Comparison of ENCODE assay signal across 13 cellular contexts in genomic region chr11:72723508-72723907, GRCh38. TPM values are rescaled to one million over a fixed set of nuclear protein-coding genes. Genes with fewer than 3 reads are reported as not detected.
DNase-seq lines count a peak whose midpoint lies in the region; ATAC-seq, FAIRE-seq and TF ChIP-seq lines count a peak whose summit lies in the region.
"Had no signal": no experiment of that assay in that cellular context is flagged by ENCODE, and none has a peak within 500 bp of the region (broad histone marks: within the 10 kb centered on the region; RNA-seq: fewer than 3 reads in every experiment).

No MANE protein-coding gene starts in this region.

- no peak for TF ChIP-seq EP300 in H1 (IDR thresholded peaks at IDR 0.05; ENCODE audit: borderline replicate concordance in 1 of 2, low read depth in 2 of 2, low read length in 2 of 2)

- TF ChIP-seq POLR2A in H1 (IDR thresholded peaks at IDR 0.05; ENCODE audit: control extremely low read depth in 1 of 2, low read depth in 2 of 2, low read length in 2 of 2) = no peak

- no peak overlapping the region for H2AK5ac ChIP-seq in H1 (ENCODE audit: low read depth, low read length)

- TF ChIP-seq CTCF in H1 (IDR thresholded peaks at IDR 0.05; ENCODE audit: control extremely low read depth in 1 of 3, insufficient read depth in 1 of 3, low read depth in 1 of 3, low read length in 3 of 3) (no peak), osteoblast (IDR thresholded peaks at IDR 0.05; ENCODE audit: extremely low read depth, low read depth, low read length) (no peak), omental fat pad (IDR thresholded peaks at IDR 0.05) (no peak)

- H3K4me2 ChIP-seq in H1 (ENCODE audit: insufficient read depth in 1 of 2, low read depth in 2 of 2, low read length in 2 of 2) = no peak overlapping the region
- no peak overlapping the region for H3K4me2 ChIP-seq in osteoblast (ENCODE audit: insufficient read depth, low read length)

- no peak overlapping the region for H3K4ac ChIP-seq in H1 (replicated peaks; ENCODE audit: insufficient read length, low read depth, low read length)

- H3K27me3 Mint-ChIP-seq in CD4-positive, alpha-beta memory T cell = peaks cover 0 to 1% of the 10 kb centered on the region in 2 donors

- H2BK12ac ChIP-seq in H1 (ENCODE audit: low read depth, low read length) = 0 out of 2 replicates have a peak overlapping the region, but pooled peaks have one; percentile 64

- H3K14ac ChIP-seq in H1 (ENCODE audit: insufficient read length) = no peak overlapping the region

- H3K56ac ChIP-seq in H1 (replicated peaks; ENCODE audit: insufficient read length, low read depth, low read length) = no peak overlapping the region

- 0 out of 2 replicates have a peak overlapping the region, but pooled peaks have one; percentile 2 for H2BK5ac ChIP-seq in H1 (ENCODE audit: low read depth, low read length)

- H2BK120ac ChIP-seq in H1 (replicated peaks; ENCODE audit: low read depth, low read length) = no peak overlapping the region

- DNase-seq in CD4-positive, alpha-beta memory T cell = no peak
- DNase-seq in LHCN-M2 (ENCODE audit: low read depth) = peak; percentile 60
- no peak for DNase-seq in H1 (ENCODE audit: low read depth in 1 of 2, low spot score in 2 of 2)
- DNase-seq in osteoblast (ENCODE audit: insufficient read length, low spot score, missing footprints) = peak; percentile 68
- DNase-seq in omental fat pad (ENCODE audit: low spot score) = no peak
- no peak for DNase-seq in NK-92 treated with Interleukin-12 subunit alpha and Interleukin-12 subunit beta, amount 100 ng/mL, for 24 hours (lab: John Stamatoyannopoulos, UW)
- DNase-seq: brain microvascular endothelial cell; GOT3; islet precursor cell; NCI-H187; stimulated activated CD4-positive, alpha-beta T cell treated with anti-CD3 and anti-CD28 coated beads, Interleukin-2, amount 100 ng/mL, for 48 hours; SW 1271 had no signal

- H2AFZ ChIP-seq in H1 (ENCODE audit: low read length) (no peak overlapping the region), osteoblast (ENCODE audit: low read length) (no peak overlapping the region)

- no peak overlapping the region for H3K27ac ChIP-seq in CD4-positive, alpha-beta memory T cell (ENCODE audit: low read depth, low read length)
- H3K27ac ChIP-seq in H1 (ENCODE audit: low read depth, low read length) (no peak overlapping the region), osteoblast (ENCODE audit: low read depth, low read length) (no peak overlapping the region)
- H3K27ac ChIP-seq: brain microvascular endothelial cell had no signal

- TF ChIP-seq RAD21 in H1 (IDR thresholded peaks at IDR 0.05 in 1 of 2, conservative IDR thresholded peaks at IDR 0.05 in 1 of 2; ENCODE audit: low read depth in 2 of 2, low read length in 2 of 2) = no peak

- H3K4me3 Mint-ChIP-seq in CD4-positive, alpha-beta memory T cell = peak overlapping the region in 3 of 8 donors; percentile 17 to 27 (median 25)

- peaks cover 40 to 78% (median 56%) of the 10 kb centered on the region in 4 donors for H3K4me1 Mint-ChIP-seq in CD4-positive, alpha-beta memory T cell

- H3K9me3 ChIP-seq in CD4-positive, alpha-beta memory T cell (ENCODE audit: control insufficient read depth in 1 of 2, low read length in 2 of 2) = no peaks in the 10 kb centered on the region
- H3K9me3 ChIP-seq in H1 (ENCODE audit: insufficient read depth in 2 of 2, low read depth in 1 of 2, low read length in 1 of 2) (no peaks in the 10 kb centered on the region), osteoblast (ENCODE audit: low read depth, low read length) (no peaks in the 10 kb centered on the region)

- H4K8ac ChIP-seq in H1 (ENCODE audit: extremely low read depth, insufficient read depth, low read length) = no peak overlapping the region

- H3K36me3 Mint-ChIP-seq in CD4-positive, alpha-beta memory T cell = peaks cover 3 to 40% of the 10 kb centered on the region in 2 donors

- no peaks in the 10 kb centered on the region for H3K23me2 ChIP-seq in H1 (ENCODE audit: low read depth, low read length)

- WGBS in H1 (ENCODE audit: extremely low coverage in 1 of 2, insufficient coverage in 1 of 2, insufficient read length in 1 of 2, insufficient replicate concordance in 2 of 2, low coverage in 1 of 2, low lambda C conversion rate in 2 of 2, missing lambda C conversion rate in 1 of 2), 2 experiments = 91% methylated on average over 9 of the region's 9 CpGs; no CpG with 5 or more reads in 1 of the 2 experiments

- H4K5ac ChIP-seq in H1 (ENCODE audit: insufficient read length, low read depth, low read length) = no peak overlapping the region

- intact Hi-C loops in CD4-positive, alpha-beta memory T cell (cut with micrococcal nuclease) = loop anchor here (5.0 to 10.0 kb wide), 2 partner anchors 36 to 421 kb away; partner anchors contain the start of gene FCHSD2

- no peaks in the 10 kb centered on the region for H3K27me3 ChIP-seq in CD4-positive, alpha-beta memory T cell (ENCODE audit: insufficient read depth, low read length)
- no peaks in the 10 kb centered on the region for H3K27me3 ChIP-seq in H1 (replicated peaks in 1 of 4; ENCODE audit: control insufficient read depth in 3 of 4, extremely low read depth in 1 of 4, insufficient read depth in 3 of 4, low read length in 3 of 4)
- H3K27me3 ChIP-seq in osteoblast (ENCODE audit: insufficient read depth, low read length) = no peaks in the 10 kb centered on the region
- H3K27me3 ChIP-seq: brain microvascular endothelial cell had no signal

- FAIRE-seq in H1 (lab: Jason Lieb, UNC) = no peak

- H3K9me3 Mint-ChIP-seq in CD4-positive, alpha-beta memory T cell = peaks cover 0 to 7% (median 0%) of the 10 kb centered on the region in 8 donors

- no peak overlapping the region for H3K4me3 ChIP-seq in CD4-positive, alpha-beta memory T cell (ENCODE audit: low read length in 2 of 2)
- H3K4me3 ChIP-seq in H1 (ENCODE audit: extremely low read depth in 1 of 4, insufficient read depth in 2 of 4, low read depth in 3 of 4, low read length in 4 of 4) (no peak overlapping the region), osteoblast (ENCODE audit: insufficient read depth, low read length) (no peak overlapping the region)

- peaks cover 14% of the 10 kb centered on the region; the same call in 1 of the 2 replicates for H3K79me1 ChIP-seq in H1 (ENCODE audit: low read depth, low read length)

- no peak overlapping the region for H3K18ac ChIP-seq in H1 (ENCODE audit: extremely low read depth, low read length)

- peak overlapping the region in 6 of 7 donors; percentile 81 to 95 (median 85) for H3K27ac Mint-ChIP-seq in CD4-positive, alpha-beta memory T cell

- CTCF ChIA-PET in CD4-positive, alpha-beta memory T cell (lab: Charles Lee; ENCODE audit: partially characterized antibody) = interaction anchor here (1.2 to 9.4 kb wide), 8 partner anchors 8 to 455 kb away, joined by 3 to 194 read pairs (median 8); partner anchors contain the start of gene STARD10
- CTCF ChIA-PET in H1 (lab: Charles Lee; ENCODE audit: partially characterized antibody) = interaction anchor here (0.9 to 7.5 kb wide), 22 partner anchors 13 to 459 kb away, joined by 3 to 105 read pairs (median 3); partner anchors contain the start of gene STARD10

- 0 out of 7 replicates have a peak overlapping the region, but pooled peaks of 1 of the 4 experiments have one; percentile 10 for H3K9ac ChIP-seq in H1 (replicated peaks in 1 of 4; ENCODE audit: extremely low read depth in 1 of 4, low read depth in 3 of 4, low read length in 3 of 4)

- H4K20me1 ChIP-seq in H1 (replicated peaks in 1 of 2; ENCODE audit: control insufficient read depth in 1 of 2, insufficient read depth in 2 of 2, low read length in 2 of 2) (peaks cover 10 to 20% of the 10 kb centered on the region in 2 experiments), osteoblast (ENCODE audit: insufficient read depth, low read length) (peaks cover 27% of the 10 kb centered on the region)

- ATAC-seq in omental fat pad (ENCODE audit: low FRiP score) (no peak), HG03378 (IDR thresholded peaks at IDR 0.05; ENCODE audit: unreplicated experiment) (no peak)

- H3K36me3 ChIP-seq in CD4-positive, alpha-beta memory T cell (ENCODE audit: insufficient read depth, low read length) = peaks cover 14% of the 10 kb centered on the region
- H3K36me3 ChIP-seq in H1 (ENCODE audit: control insufficient read depth in 2 of 4, insufficient read depth in 4 of 4, low read length in 3 of 4) = peaks cover 0 to 9% (median 0%) of the 10 kb centered on the region in 4 experiments; a peak in 4 of 8 replicates
- peaks cover 5% of the 10 kb centered on the region for H3K36me3 ChIP-seq in osteoblast (ENCODE audit: insufficient read depth, low read length)
- H3K36me3 ChIP-seq: brain microvascular endothelial cell had no signal

- H2BK20ac ChIP-seq in H1 (ENCODE audit: low read length) = no peak overlapping the region

- peaks cover 0 to 43% of the 10 kb centered on the region in 2 experiments; a peak in 2 of 4 replicates for H3K79me2 ChIP-seq in H1 (ENCODE audit: control insufficient read depth in 1 of 2, insufficient read depth in 2 of 2, low read length in 2 of 2)
- peaks cover 82% of the 10 kb centered on the region for H3K79me2 ChIP-seq in osteoblast (ENCODE audit: insufficient read depth, low read length)

- POLR2A ChIA-PET in CD4-positive, alpha-beta memory T cell (lab: Charles Lee; ENCODE audit: partially characterized antibody) = interaction anchor here (1.8 to 3.6 kb wide), 5 partner anchors 11 to 454 kb away, joined by 5 to 46 read pairs (median 19); partner anchors contain the start of genes ATG16L2, FCHSD2 and STARD10
- POLR2A ChIA-PET in H1 (lab: Charles Lee; ENCODE audit: partially characterized antibody) = no interaction called here

- peaks cover 49% of the 10 kb centered on the region for H3K4me1 ChIP-seq in CD4-positive, alpha-beta memory T cell (ENCODE audit: insufficient read depth, low read length)
- H3K4me1 ChIP-seq in H1 (replicated peaks in 1 of 4; ENCODE audit: control insufficient read depth in 3 of 4, insufficient read depth in 4 of 4, low read length in 3 of 4) (peaks cover 0 to 9% (median 5%) of the 10 kb centered on the region in 4 experiments; a peak in 3 of 7 replicates), osteoblast (ENCODE audit: insufficient read depth, low read length) (peaks cover 43% of the 10 kb centered on the region)

- H2BK15ac ChIP-seq in H1 (ENCODE audit: low read length) = no peak overlapping the region

- no peak overlapping the region for H3K23ac ChIP-seq in H1 (ENCODE audit: insufficient read length)

- no peak overlapping the region for H4K91ac ChIP-seq in H1 (replicated peaks; ENCODE audit: insufficient read length, low read length)

RNA-seq across cellular contexts. Expression of gene ARAP1, which starts 28.7 kb away (rescaled TPM):
- 100 to 1,000 TPM; 144 to 157 TPM for total RNA-seq in CD4-positive, alpha-beta memory T cell
- 10 to 100 TPM in 1 of 2 donors, 1 to 10 TPM in 1; 9.5 to 36.8 TPM for polyA plus RNA-seq in CD4-positive, alpha-beta memory T cell
- total RNA-seq in LHCN-M2 (2014; rRNA removed) (50.1 and 51.3 TPM in 2 replicates), osteoblast (91.6 and 95.2 TPM in 2 replicates), omental fat pad (100 to 1,000 TPM; 112 to 204 (median 123) TPM)
- polyA plus RNA-seq in LHCN-M2 (2012) = 25.0 TPM
- 59.5 and 61.6 TPM in 2 replicates for total RNA-seq in H1 (2021; fragmentation: NEBNext Ultra II Directional; extraction: Animal tissue kit (Norgen Biotek cat#: 25700))
- 25.7 and 39.9 TPM in 2 replicates for polyA plus RNA-seq in H1 (2011; rRNA removed)
- 34.5 TPM for polyA plus RNA-seq in H1 (2011; cell fraction: cytosol; rRNA removed)
- polyA plus RNA-seq in H1 (2011; cell fraction: nucleus; rRNA removed) = 123 TPM
- 39.5 to 54.2 TPM (median 51.4 TPM) in 4 replicates for polyA plus RNA-seq in H1 (2012, experiment 1 of 2)
- 53.3 TPM for polyA plus RNA-seq in H1 (2012, experiment 2 of 2)
- polyA plus RNA-seq in H1 (2013, experiment 1 of 2) = 28.7 TPM
- 25.5 TPM for polyA plus RNA-seq in H1 (2013, experiment 2 of 2)
- 39.5 and 45.8 TPM in 2 replicates for polyA minus RNA-seq in H1 (2011; rRNA and poly(A)+ RNA removed)
- polyA minus RNA-seq in H1 (2011; cell fraction: cytosol; rRNA and poly(A)+ RNA removed) = 52.5 TPM
- 66.4 TPM for polyA minus RNA-seq in H1 (2011; cell fraction: nucleus; rRNA and poly(A)+ RNA removed)

RNA-seq across cellular contexts. Expression of gene PDE2A, which starts 49.3 kb away (rescaled TPM):
- total RNA-seq in CD4-positive, alpha-beta memory T cell = 1 to 10 TPM in 1 of 2 experiments, under 1 TPM in 1; 0.75 to 1.7 TPM
- polyA plus RNA-seq in CD4-positive, alpha-beta memory T cell = 1 to 10 TPM in 1 of 2 donors, under 1 TPM in 1; 0.11 to 1.2 TPM
- total RNA-seq in LHCN-M2 (2014; rRNA removed) (0.06 TPM in 1 of 2 replicates, not detected in the other), osteoblast (0.36 and 0.59 TPM in 2 replicates), omental fat pad (100 to 1,000 TPM in 1 of 4 donors, 10 to 100 TPM in 3; 54.0 to 339 (median 84.6) TPM)
- polyA plus RNA-seq in LHCN-M2 (2012) = 0.13 TPM
- 3.4 and 5.0 TPM in 2 replicates for total RNA-seq in H1 (2021; fragmentation: NEBNext Ultra II Directional; extraction: Animal tissue kit (Norgen Biotek cat#: 25700))
- polyA plus RNA-seq in H1 (2011; rRNA removed) = 7.1 and 10.0 TPM in 2 replicates
- 5.7 TPM for polyA plus RNA-seq in H1 (2011; cell fraction: cytosol; rRNA removed)
- 14.6 TPM for polyA plus RNA-seq in H1 (2011; cell fraction: nucleus; rRNA removed)
- 1.8 to 6.8 TPM (median 3.9 TPM) in 4 replicates for polyA plus RNA-seq in H1 (2012, experiment 1 of 2)
- 2.9 TPM for polyA plus RNA-seq in H1 (2012, experiment 2 of 2)
- 4.1 TPM for polyA plus RNA-seq in H1 (2013, experiment 1 of 2)
- polyA plus RNA-seq in H1 (2013, experiment 2 of 2) = 4.8 TPM
- polyA minus RNA-seq in H1 (2011; rRNA and poly(A)+ RNA removed) = 5.9 and 10.1 TPM in 2 replicates
- 2.1 TPM for polyA minus RNA-seq in H1 (2011; cell fraction: cytosol; rRNA and poly(A)+ RNA removed)
- 6.0 TPM for polyA minus RNA-seq in H1 (2011; cell fraction: nucleus; rRNA and poly(A)+ RNA removed)

Comparison
In these comparisons a context has a peak if more than half of its experiments do, and no peak if none do; other contexts are left out.
1. DNase-seq: peak in LHCN-M2 (single experiment) and osteoblast (single experiment); none in CD4-positive, alpha-beta memory T cell (0 of 5), H1 (0 of 2), omental fat pad (single experiment) and NK-92 treated with Interleukin-12 subunit alpha and Interleukin-12 subunit beta, amount 100 ng/mL, for 24 hours (single experiment).